Comparison of ENCODE assay signal across 36 cellular contexts in the genomic region with DNA sequence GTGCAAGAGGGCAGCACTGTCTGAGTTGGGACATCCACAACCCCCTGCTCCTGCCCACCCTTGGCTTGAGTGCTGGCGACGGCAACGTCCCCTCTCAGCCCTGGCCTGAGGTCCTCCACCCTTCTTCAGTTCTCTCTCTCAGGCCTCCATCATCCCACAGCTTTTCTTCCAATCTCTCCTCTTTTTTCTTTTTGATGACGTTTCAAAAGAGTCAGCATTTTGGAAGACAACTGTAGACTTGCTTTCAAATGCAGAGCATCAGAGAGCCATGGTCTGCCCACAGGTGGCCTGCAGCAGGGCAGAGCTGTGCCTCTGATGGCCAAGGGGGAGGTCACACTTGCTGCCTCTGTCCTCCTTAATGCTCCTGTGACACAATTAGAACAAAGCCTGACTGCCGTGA.
"Had no signal": no experiment of that assay in that cellular context is flagged by ENCODE, and none has a peak within 500 bp of the region (broad histone marks: within the 10 kb centered on the region; RNA-seq: fewer than 3 reads in every experiment).

No MANE protein-coding gene starts in this region.

- H3K27me3 ChIP-seq: adrenal gland, body of pancreas, brain microvascular endothelial cell, breast epithelium, cardiac muscle cell had no signal

- H3K9me3 ChIP-seq: adrenal gland, body of pancreas, breast epithelium had no signal

- H3K4me1 ChIP-seq: adrenal gland, body of pancreas, breast epithelium had no signal

- H3K4me3 ChIP-seq: adrenal gland, body of pancreas, breast epithelium, cardiac muscle cell had no signal

- FAIRE-seq: astrocyte, TTC549 had no signal

- H3K27ac ChIP-seq: adrenal gland, body of pancreas, brain microvascular endothelial cell, breast epithelium, cardiac muscle cell, VCaP had no signal

- H3K36me3 ChIP-seq: adrenal gland, brain microvascular endothelial cell, breast epithelium, cardiac muscle cell had no signal

- DNase-seq: activated B cell treated with CpG ODN at 0.5 μM for 24 hours; activated CD4-positive, alpha-beta memory T cell treated with anti-CD3 and anti-CD28 coated beads for 36 hours; activated CD4-positive, alpha-beta T cell treated with anti-CD3 and anti-CD28 coated beads for 4 hours; activated CD4-positive, alpha-beta T cell treated with anti-CD3 and anti-CD28 coated beads, Interleukin-2, amount 10 ng/mL, durations not matched to agents 24 days and 14 days; activated CD4-positive, alpha-beta T cell treated with anti-CD3 and anti-CD28 coated beads, Interleukin-2, amount 50 U/mL, for 1 hour; activated CD4-positive, alpha-beta T cell treated with anti-CD3 and anti-CD28 coated beads, Interleukin-2, amount 50 U/mL, for 4 hours; activated CD4-positive, CD25-positive, alpha-beta regulatory T cell treated with anti-CD3 and anti-CD28 coated beads, Interleukin-2, amount 50 U/mL, for 72 hours; activated CD8-positive, alpha-beta memory T cell treated with anti-CD3 and anti-CD28 coated beads, Interleukin-2, amount 50 U/mL, for 4 hours; activated CD8-positive, alpha-beta T cell treated with anti-CD3 and anti-CD28 coated beads for 36 hours; activated effector memory CD4-positive, alpha-beta T cell treated with anti-CD3 and anti-CD28 coated beads, Interleukin-2, amount 50 U/mL, for 16 hours; activated gamma-delta T cell treated with Interleukin-2 at 50 U/mL for 16 hours; activated naive CD4-positive, alpha-beta T cell; activated naive CD4-positive, alpha-beta T cell treated with anti-CD3 and anti-CD28 coated beads for 36 hours; activated naive CD4-positive, alpha-beta T cell treated with anti-CD3 and anti-CD28 coated beads, Interleukin-2, amount 50 U/mL, for 16 hours; activated naive CD8-positive, alpha-beta T cell treated with anti-CD3 and anti-CD28 coated beads for 36 hours; activated T-cell treated with anti-CD3 and anti-CD28 coated beads for 4 hours; activated T-cell treated with anti-CD3 and anti-CD28 coated beads, Interleukin-2, amount 50 U/mL, for 1 hour; activated T-cell treated with anti-CD3 and anti-CD28 coated beads, Interleukin-2, amount 50 U/mL, for 4 hours; activated T-cell treated with anti-CD3 and anti-CD28 coated beads, Interleukin-2, amount 50 U/mL, for 72 hours; amniotic stem cell; aorta; body of pancreas; brain microvascular endothelial cell; caudate nucleus; cerebellar nuclear complex; T-helper 1 cell; T-helper 2 cell; T-helper 9 cell had no signal

- ATAC-seq: activated CD8-positive, alpha-beta T cell treated with anti-CD3 and anti-CD28 coated beads for 36 hours; activated naive CD4-positive, alpha-beta T cell treated with anti-CD3 and anti-CD28 coated beads, Interleukin-2, amount 50 U/mL, for 72 hours; activated T-cell treated with anti-CD3 and anti-CD28 coated beads, Interleukin-2, amount 50 U/mL, for 4 hours; activated T-cell treated with anti-CD3 and anti-CD28 coated beads, Interleukin-2, amount 50 U/mL, for 72 hours; activated T-helper 17 cell treated with anti-CD3 and anti-CD28 coated beads, Interleukin-2, amount 50 U/mL, for 72 hours; body of pancreas had no signal
